4 cellular contexts compared by ENCODE assay signal in the genomic region with DNA sequence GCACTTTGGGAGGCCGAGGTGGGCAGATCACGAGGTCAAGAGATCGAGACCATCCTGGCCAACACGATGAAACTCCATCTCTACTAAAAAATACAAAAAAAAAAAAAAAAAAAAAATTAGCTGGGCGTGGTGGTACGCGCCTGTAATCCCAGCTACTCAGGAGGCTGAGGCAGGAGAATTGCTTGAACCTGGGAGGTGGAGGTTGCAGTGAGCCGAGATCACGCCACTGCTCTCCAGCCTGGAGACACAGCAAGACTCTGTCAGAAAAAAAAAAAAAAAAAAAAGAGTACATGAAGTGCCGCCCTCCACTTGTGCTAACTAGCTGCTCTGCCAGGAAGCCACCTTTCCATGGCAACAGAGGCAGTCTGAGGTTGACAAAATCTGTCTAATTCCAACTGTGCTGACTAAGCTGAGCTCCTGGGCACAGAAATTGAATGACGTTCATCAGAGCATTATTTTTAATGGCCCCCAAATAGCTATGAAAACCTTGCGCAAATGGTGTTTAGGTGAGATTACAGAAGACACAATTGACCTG. TPM values are rescaled to one million over a fixed set of nuclear protein-coding genes. Genes with fewer than 3 reads are reported as not detected.
DNase-seq lines count a peak whose midpoint lies in the region; ATAC-seq, FAIRE-seq and TF ChIP-seq lines count a peak whose summit lies in the region.
"Not testable (repeated sequence)": the region's sequence is repeated elsewhere in the genome, so short reads cannot be mapped to it uniquely, and the experiment has no call there.

No MANE protein-coding gene starts in this region.

- H3K79me2 ChIP-seq in DOHH2 (ENCODE audit: control insufficient read depth, low read length) = peaks cover 70% of the 10 kb centered on the region
- peaks cover 38% of the 10 kb centered on the region for H3K79me2 ChIP-seq in GM12878 (ENCODE audit: control insufficient read depth, insufficient read depth, low read length)

- not testable (repeated sequence) for H3K9me2 ChIP-seq in DOHH2 (replicated peaks; ENCODE audit: control insufficient read depth, low read length)

- TF ChIP-seq EP300 in GM12878 (IDR thresholded peaks at IDR 0.05; ENCODE audit: borderline replicate concordance in 1 of 2, control insufficient read depth in 1 of 2, low read depth in 2 of 2, low read length in 2 of 2) = not testable (repeated sequence)

- in situ Hi-C loops in GM12878 (cut with MboI) = not testable (repeated sequence)

- BruUV-seq in GM12878 (replicated peaks; lab: Mats Ljungman, UMichigan) = not testable (repeated sequence)

- H3K4me2 ChIP-seq in DOHH2 (ENCODE audit: low read length) (peak overlapping the region; percentile 93), GM12878 (ENCODE audit: control insufficient read depth, insufficient read depth) (0 out of 2 replicates have a peak overlapping the region, but pooled peaks have one; percentile 5)

- not testable (repeated sequence) for TF ChIP-seq POLR2A in GM12878 (IDR thresholded peaks at IDR 0.05; ENCODE audit: low read depth, low read length)

- POLR2A ChIA-PET in GM12878 (lab: Charles Lee) = interaction anchor here (0.6 to 1.0 kb wide), 6 partner anchors 8 to 730 kb away, joined by 3 to 5 read pairs (median 3); partner anchors contain the start of genes NUP88 and RPAIN

- not testable (repeated sequence) for TF ChIP-seq CTCF in DOHH2 (IDR thresholded peaks at IDR 0.05; ENCODE audit: low read depth, low read length, poor library complexity, severe bottlenecking); GM12878 (IDR thresholded peaks at IDR 0.05 in 2 of 3, conservative IDR thresholded peaks at IDR 0.05 in 1 of 3; ENCODE audit: control insufficient read depth in 2 of 3, extremely low read depth in 1 of 3, insufficient read depth in 1 of 3, low read depth in 3 of 3, low read length in 3 of 3); nephron progenitor cell (IDR thresholded peaks at IDR 0.05)

- H3K4me1 ChIP-seq in DOHH2 (ENCODE audit: control insufficient read depth, low read length) = peaks cover 41% of the 10 kb centered on the region
- H3K4me1 ChIP-seq in GM12878 (ENCODE audit: control insufficient read depth, insufficient read depth, low read length) = not testable (repeated sequence)

- not testable (repeated sequence) for DNase-seq in T-helper 2 cell treated with Interferon-gamma antibody and Interleukin-4, amounts not matched to agents 5 μg/mL and 100 μg/mL, for 36 hours (ENCODE audit: low spot score); GM12878 (ENCODE audit: low read depth, low spot score); nephron progenitor cell

- not testable (repeated sequence) for H2AFZ ChIP-seq in GM12878 (ENCODE audit: control insufficient read depth, low read depth, low read length)

- not testable (repeated sequence) for H3K27ac Mint-ChIP-seq in T-helper 2 cell treated with Interferon-gamma antibody and Interleukin-4, amounts not matched to agents 5 μg/mL and 100 μg/mL, for 36 hours; nephron progenitor cell

- not testable (repeated sequence) for FAIRE-seq in GM12878 (lab: Jason Lieb, UNC)

- H3K36me3 ChIP-seq in DOHH2 (ENCODE audit: control insufficient read depth, low read length) (peaks cover 88% of the 10 kb centered on the region), GM12878 (ENCODE audit: control insufficient read depth in 2 of 2, insufficient read depth in 2 of 2, low read length in 1 of 2) (peaks cover 26 to 37% of the 10 kb centered on the region in 2 experiments)

- not testable (repeated sequence) for H3K9me3 ChIP-seq in DOHH2 (ENCODE audit: control insufficient read depth, insufficient read depth, low read length); GM12878 (replicated peaks; ENCODE audit: control insufficient read depth, insufficient read depth, low read length)

- peaks cover 15% of the 10 kb centered on the region; the same call in 1 of the 2 replicates for H4K20me1 ChIP-seq in DOHH2 (ENCODE audit: control insufficient read depth, insufficient read depth, low read depth, low read length)
- not testable (repeated sequence) for H4K20me1 ChIP-seq in GM12878 (ENCODE audit: control insufficient read depth, insufficient read depth)

- intact Hi-C loops in GM12878 (cut with micrococcal nuclease; ENCODE audit: unreplicated experiment) = loop anchor here (5.0 kb wide), 1 partner anchor 239 kb away; no protein-coding TSS in a partner anchor

- not testable (repeated sequence) for H3K27me3 ChIP-seq in DOHH2 (ENCODE audit: control insufficient read depth, low read length); GM12878 (replicated peaks in 1 of 2; ENCODE audit: control insufficient read depth in 2 of 2, insufficient read depth in 2 of 2, low read length in 1 of 2)

- H3K36me3 Mint-ChIP-seq in T-helper 2 cell treated with Interferon-gamma antibody and Interleukin-4, amounts not matched to agents 5 μg/mL and 100 μg/mL, for 36 hours (ENCODE audit: low read depth) = peaks cover 59% of the 10 kb centered on the region
- H3K36me3 Mint-ChIP-seq in nephron progenitor cell (ENCODE audit: low read depth) = peaks cover 68% of the 10 kb centered on the region

- CTCF ChIA-PET in GM12878 (lab: Yijun Ruan, JAX) = interaction anchor here (0.6 to 1.9 kb wide), 4 partner anchors 17 to 243 kb away, joined by 3 to 6 read pairs (median 4); partner anchors contain the start of gene NUP88

- H3K27me3 Mint-ChIP-seq in T-helper 2 cell treated with Interferon-gamma antibody and Interleukin-4, amounts not matched to agents 5 μg/mL and 100 μg/mL, for 36 hours (ENCODE audit: low read depth); nephron progenitor cell (ENCODE audit: low read depth, poor library complexity): not testable (repeated sequence)

- peak overlapping the region; percentile 59 for H3K4me3 Mint-ChIP-seq in T-helper 2 cell treated with Interferon-gamma antibody and Interleukin-4, amounts not matched to agents 5 μg/mL and 100 μg/mL, for 36 hours
- H3K4me3 Mint-ChIP-seq in nephron progenitor cell = peak overlapping the region; percentile 40

- RAD21 ChIA-PET in GM12878 (lab: Charles Lee; ENCODE audit: unreplicated experiment) = interaction anchor here (0.7 to 1.1 kb wide), 3 partner anchors 16 to 1211 kb away, joined by 3 to 4 read pairs (median 3); partner anchors contain the start of genes NUP88 and RPAIN

- not testable (repeated sequence) for ATAC-seq in GM12878

- H3K4me1 Mint-ChIP-seq in T-helper 2 cell treated with Interferon-gamma antibody and Interleukin-4, amounts not matched to agents 5 μg/mL and 100 μg/mL, for 36 hours (ENCODE audit: low read depth) = peaks cover 30% of the 10 kb centered on the region
- H3K4me1 Mint-ChIP-seq in nephron progenitor cell = peaks cover 35% of the 10 kb centered on the region

- H3K4me3 ChIP-seq in DOHH2 (ENCODE audit: low read length) (peak overlapping the region; percentile 37), GM12878 (peak overlapping the region; percentile 81; the same call in 1 of the 2 replicates)

- SMC1A ChIA-PET in GM12878 (lab: Charles Lee; ENCODE audit: uncharacterized antibody, unreplicated experiment) = interaction anchor here (1.1 to 1.8 kb wide), 5 partner anchors 12 to 323 kb away, joined by 3 to 4 read pairs (median 3); no protein-coding TSS in a partner anchor

- peak overlapping the region; percentile 20; the same call in 1 of the 2 replicates for H3K27ac ChIP-seq in DOHH2 (ENCODE audit: low read depth, low read length)
- not testable (repeated sequence) for H3K27ac ChIP-seq in GM12878 (ENCODE audit: control insufficient read depth, insufficient read depth)

- H3K9me3 Mint-ChIP-seq in T-helper 2 cell treated with Interferon-gamma antibody and Interleukin-4, amounts not matched to agents 5 μg/mL and 100 μg/mL, for 36 hours; nephron progenitor cell: not testable (repeated sequence)

- H3K9ac ChIP-seq in GM12878 (ENCODE audit: control insufficient read depth, insufficient read depth, low read length) = not testable (repeated sequence)

- 60% methylated on average over 5 of the region's 12 CpGs for WGBS in GM12878 (ENCODE audit: insufficient coverage, insufficient replicate concordance, low lambda C conversion rate, missing lambda C conversion rate)

- peaks cover 51% of the 10 kb centered on the region for H3F3A ChIP-seq in DOHH2 (ENCODE audit: control insufficient read depth, insufficient read depth)

- not testable (repeated sequence) for TF ChIP-seq RAD21 in GM12878 (IDR thresholded peaks at IDR 0.05; ENCODE audit: insufficient read depth, low read depth, low read length)

RNA-seq across cellular contexts. Expression of gene C1QBP, which starts 3.1 kb away (rescaled TPM):
- 51.2 and 54.9 TPM in 2 replicates for total RNA-seq in GM12878 (2013; cell fraction: nucleolus; rRNA removed)
- total RNA-seq in GM12878 (2014; rRNA removed) (415 and 426 TPM in 2 replicates), GM12878 (2014; rRNA removed; fragmentation: Illumina TruSeq; extraction: Trizol) (629 and 683 TPM in 2 replicates), GM12878 (2021) (411 and 415 TPM in 2 replicates)
- polyA plus RNA-seq in GM12878 (2011; ENCODE audit: low read depth) = 296 TPM
- polyA plus RNA-seq in GM12878 (2011; rRNA removed) (444 and 610 TPM in 2 replicates), GM12878 (2014; fragmentation: Illumina TruSeq; extraction: Trizol) (592 and 753 TPM in 2 replicates), GM12878 (2014; fragmentation: Nextera tagmentation; extraction: Ambion mirVana) (100 to 1,000 TPM; 124 to 227 TPM), GM12878 (2014; rRNA removed) (381 and 414 TPM in 2 replicates), GM12878 (2016; fragmentation: Nextera tagmentation; extraction: Ambion mirVana) (100 to 1,000 TPM; 945 to 989 TPM)
- polyA plus RNA-seq in GM12878 (2011; cell fraction: cytosol; rRNA removed) = 232 and 273 TPM in 2 replicates
- polyA plus RNA-seq in GM12878 (2011; cell fraction: nucleus; rRNA removed) = 184 and 213 TPM in 2 replicates
- polyA plus RNA-seq in GM12878 (2012) = 238 and 269 TPM in 2 replicates
- 160 and 234 TPM in 2 replicates for polyA minus RNA-seq in GM12878 (2011; rRNA and poly(A)+ RNA removed)
- 111 TPM in 2 replicates for polyA minus RNA-seq in GM12878 (2011; cell fraction: cytosol; rRNA and poly(A)+ RNA removed)
- 34.8 and 40.8 TPM in 2 replicates for polyA minus RNA-seq in GM12878 (2011; cell fraction: nucleus; rRNA and poly(A)+ RNA removed)

RNA-seq across cellular contexts. Expression of gene RPAIN, which starts 15.9 kb away (rescaled TPM):
- total RNA-seq in GM12878 (2013; cell fraction: nucleolus; rRNA removed) = 166 and 189 TPM in 2 replicates
- total RNA-seq in GM12878 (2014; rRNA removed) (68.6 and 70.4 TPM in 2 replicates), GM12878 (2014; rRNA removed; fragmentation: Illumina TruSeq; extraction: Trizol) (74.6 and 76.3 TPM in 2 replicates), GM12878 (2021) (44.6 and 45.8 TPM in 2 replicates)
- 32.9 TPM for polyA plus RNA-seq in GM12878 (2011; ENCODE audit: low read depth)
- polyA plus RNA-seq in GM12878 (2011; rRNA removed) (69.5 and 69.8 TPM in 2 replicates), GM12878 (2014; fragmentation: Illumina TruSeq; extraction: Trizol) (50.2 and 53.3 TPM in 2 replicates), GM12878 (2014; fragmentation: Nextera tagmentation; extraction: Ambion mirVana) (100 to 1,000 TPM; 101 to 109 TPM), GM12878 (2014; rRNA removed) (50.6 and 56.4 TPM in 2 replicates), GM12878 (2016; fragmentation: Nextera tagmentation; extraction: Ambion mirVana) (10 to 100 TPM; 71.5 to 74.8 TPM)
- polyA plus RNA-seq in GM12878 (2011; cell fraction: cytosol; rRNA removed) = 45.4 and 50.3 TPM in 2 replicates
- polyA plus RNA-seq in GM12878 (2011; cell fraction: nucleus; rRNA removed) = 60.8 and 64.9 TPM in 2 replicates
- 35.3 and 37.0 TPM in 2 replicates for polyA plus RNA-seq in GM12878 (2012)
- 39.9 and 44.4 TPM in 2 replicates for polyA minus RNA-seq in GM12878 (2011; rRNA and poly(A)+ RNA removed)
- 15.9 and 16.4 TPM in 2 replicates for polyA minus RNA-seq in GM12878 (2011; cell fraction: cytosol; rRNA and poly(A)+ RNA removed)
- 35.1 and 43.3 TPM in 2 replicates for polyA minus RNA-seq in GM12878 (2011; cell fraction: nucleus; rRNA and poly(A)+ RNA removed)

RNA-seq across cellular contexts. Expression of gene NUP88, which starts 16.4 kb away (rescaled TPM):
- 270 and 280 TPM in 2 replicates for total RNA-seq in GM12878 (2013; cell fraction: nucleolus; rRNA removed)
- total RNA-seq in GM12878 (2014; rRNA removed) (188 and 189 TPM in 2 replicates), GM12878 (2014; rRNA removed; fragmentation: Illumina TruSeq; extraction: Trizol) (232 and 233 TPM in 2 replicates), GM12878 (2021) (109 and 125 TPM in 2 replicates)
- 35.8 TPM for polyA plus RNA-seq in GM12878 (2011; ENCODE audit: low read depth)
- polyA plus RNA-seq in GM12878 (2011; rRNA removed) (200 and 238 TPM in 2 replicates), GM12878 (2014; fragmentation: Illumina TruSeq; extraction: Trizol) (244 and 280 TPM in 2 replicates), GM12878 (2014; fragmentation: Nextera tagmentation; extraction: Ambion mirVana) (100 to 1,000 TPM; 110 to 137 TPM), GM12878 (2014; rRNA removed) (153 and 173 TPM in 2 replicates), GM12878 (2016; fragmentation: Nextera tagmentation; extraction: Ambion mirVana) (100 to 1,000 TPM; 188 to 208 TPM)
- polyA plus RNA-seq in GM12878 (2011; cell fraction: cytosol; rRNA removed) = 145 and 161 TPM in 2 replicates
- 127 and 139 TPM in 2 replicates for polyA plus RNA-seq in GM12878 (2011; cell fraction: nucleus; rRNA removed)
- 80.8 and 110 TPM in 2 replicates for polyA plus RNA-seq in GM12878 (2012)
- 258 and 329 TPM in 2 replicates for polyA minus RNA-seq in GM12878 (2011; rRNA and poly(A)+ RNA removed)
- polyA minus RNA-seq in GM12878 (2011; cell fraction: cytosol; rRNA and poly(A)+ RNA removed) = 66.0 and 82.0 TPM in 2 replicates
- 93.5 and 119 TPM in 2 replicates for polyA minus RNA-seq in GM12878 (2011; cell fraction: nucleus; rRNA and poly(A)+ RNA removed)

RNA-seq across cellular contexts. Expression of gene DHX33, which starts 32.9 kb away (rescaled TPM):
- total RNA-seq in GM12878 (2013; cell fraction: nucleolus; rRNA removed) = 17.5 and 18.6 TPM in 2 replicates
- total RNA-seq in GM12878 (2014; rRNA removed) (11.7 and 12.7 TPM in 2 replicates), GM12878 (2014; rRNA removed; fragmentation: Illumina TruSeq; extraction: Trizol) (12.4 and 12.8 TPM in 2 replicates), GM12878 (2021) (30.6 and 33.5 TPM in 2 replicates)
- polyA plus RNA-seq in GM12878 (2011; ENCODE audit: low read depth) = 8.1 TPM
- polyA plus RNA-seq in GM12878 (2011; rRNA removed) (12.3 and 16.5 TPM in 2 replicates), GM12878 (2014; fragmentation: Illumina TruSeq; extraction: Trizol) (32.0 and 33.2 TPM in 2 replicates), GM12878 (2014; fragmentation: Nextera tagmentation; extraction: Ambion mirVana) (10 to 100 TPM; 12.2 to 13.3 TPM), GM12878 (2014; rRNA removed) (24.6 and 24.8 TPM in 2 replicates), GM12878 (2016; fragmentation: Nextera tagmentation; extraction: Ambion mirVana) (1 to 10 TPM; 6.5 to 8.5 TPM)
- 16.9 and 18.8 TPM in 2 replicates for polyA plus RNA-seq in GM12878 (2011; cell fraction: cytosol; rRNA removed)
- 12.3 and 20.4 TPM in 2 replicates for polyA plus RNA-seq in GM12878 (2011; cell fraction: nucleus; rRNA removed)
- 11.2 and 11.5 TPM in 2 replicates for polyA plus RNA-seq in GM12878 (2012)
- 27.1 and 28.2 TPM in 2 replicates for polyA minus RNA-seq in GM12878 (2011; rRNA and poly(A)+ RNA removed)
- polyA minus RNA-seq in GM12878 (2011; cell fraction: cytosol; rRNA and poly(A)+ RNA removed) = 12.3 and 12.7 TPM in 2 replicates
- polyA minus RNA-seq in GM12878 (2011; cell fraction: nucleus; rRNA and poly(A)+ RNA removed) = 5.7 and 9.2 TPM in 2 replicates

RNA-seq across cellular contexts. Expression of gene DERL2, which starts 50.1 kb away (rescaled TPM):
- total RNA-seq in GM12878 (2013; cell fraction: nucleolus; rRNA removed) = 51.6 and 76.9 TPM in 2 replicates
- total RNA-seq in GM12878 (2014; rRNA removed) = 31.4 and 46.6 TPM in 2 replicates
- total RNA-seq in GM12878 (2014; rRNA removed; fragmentation: Illumina TruSeq; extraction: Trizol) = 35.0 and 40.5 TPM in 2 replicates
- 59.4 and 60.4 TPM in 2 replicates for total RNA-seq in GM12878 (2021)
- polyA plus RNA-seq in GM12878 (2011; ENCODE audit: low read depth) = 47.0 TPM
- 78.2 and 96.2 TPM in 2 replicates for polyA plus RNA-seq in GM12878 (2011; rRNA removed)
- polyA plus RNA-seq in GM12878 (2011; cell fraction: cytosol; rRNA removed) = 43.5 and 44.7 TPM in 2 replicates
- polyA plus RNA-seq in GM12878 (2011; cell fraction: nucleus; rRNA removed) = 74.8 and 78.7 TPM in 2 replicates
- 55.9 and 66.9 TPM in 2 replicates for polyA plus RNA-seq in GM12878 (2012)
- 42.1 and 42.2 TPM in 2 replicates for polyA plus RNA-seq in GM12878 (2014; fragmentation: Illumina TruSeq; extraction: Trizol)
- polyA plus RNA-seq in GM12878 (2014; fragmentation: Nextera tagmentation; extraction: Ambion mirVana) = 100 to 1,000 TPM; 161 to 236 TPM
- polyA plus RNA-seq in GM12878 (2014; rRNA removed) = 44.9 and 53.0 TPM in 2 replicates
- polyA plus RNA-seq in GM12878 (2016; fragmentation: Nextera tagmentation; extraction: Ambion mirVana) = 100 to 1,000 TPM; 156 to 170 TPM
- 18.8 and 22.5 TPM in 2 replicates for polyA minus RNA-seq in GM12878 (2011; rRNA and poly(A)+ RNA removed)
- polyA minus RNA-seq in GM12878 (2011; cell fraction: cytosol; rRNA and poly(A)+ RNA removed) = 13.1 and 16.4 TPM in 2 replicates
- 31.9 and 42.7 TPM in 2 replicates for polyA minus RNA-seq in GM12878 (2011; cell fraction: nucleus; rRNA and poly(A)+ RNA removed)
